Comparison of ENCODE assay signal across 11 cellular contexts in the genomic region with DNA sequence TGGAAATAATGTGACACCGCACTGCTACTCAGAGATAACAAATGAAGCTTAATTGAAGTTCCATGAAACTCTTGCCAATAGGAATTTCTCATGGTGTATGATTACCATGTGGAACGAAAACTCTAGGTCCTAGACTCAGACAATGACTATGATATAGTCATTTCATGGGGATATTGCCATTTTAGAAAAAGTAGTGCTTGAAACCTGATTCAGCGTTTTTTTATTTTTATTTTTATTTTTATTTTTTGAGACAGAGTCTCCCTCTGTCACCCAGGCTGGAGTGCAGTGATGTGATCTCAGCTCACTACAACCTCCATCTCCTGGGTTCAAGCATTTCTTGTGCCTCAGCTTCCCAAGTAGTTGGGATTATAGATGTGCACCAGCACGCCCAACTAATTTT.
"Had no signal": no experiment of that assay in that cellular context is flagged by ENCODE, and none has a peak within 500 bp of the region (broad histone marks: within the 10 kb centered on the region; RNA-seq: fewer than 3 reads in every experiment).

No MANE protein-coding gene starts in this region.

- DNase-seq: GM23248, GOT3, H7, H9, HCEC 1CT, HFFc6 had no signal

- H3K36me3 ChIP-seq: HAP-1 had no signal

- H3K4me2 ChIP-seq: GM23338 had no signal

- H3K4me3 ChIP-seq: GM23248, GM23338, HAP-1 had no signal

- H3K9me3 ChIP-seq: HAP-1 had no signal

- H3K9ac ChIP-seq: GM23248 had no signal

- H3K27ac ChIP-seq: GM23248 had no signal

- ATAC-seq: GM23338, HCT116 had no signal

- H3K4me1 ChIP-seq: HAP-1 had no signal

- FAIRE-seq: H1, H54 had no signal

- H2AFZ ChIP-seq: GM23248, GM23338 had no signal
